ENCODE assay signal across 1 cellular context in the genomic region with DNA sequence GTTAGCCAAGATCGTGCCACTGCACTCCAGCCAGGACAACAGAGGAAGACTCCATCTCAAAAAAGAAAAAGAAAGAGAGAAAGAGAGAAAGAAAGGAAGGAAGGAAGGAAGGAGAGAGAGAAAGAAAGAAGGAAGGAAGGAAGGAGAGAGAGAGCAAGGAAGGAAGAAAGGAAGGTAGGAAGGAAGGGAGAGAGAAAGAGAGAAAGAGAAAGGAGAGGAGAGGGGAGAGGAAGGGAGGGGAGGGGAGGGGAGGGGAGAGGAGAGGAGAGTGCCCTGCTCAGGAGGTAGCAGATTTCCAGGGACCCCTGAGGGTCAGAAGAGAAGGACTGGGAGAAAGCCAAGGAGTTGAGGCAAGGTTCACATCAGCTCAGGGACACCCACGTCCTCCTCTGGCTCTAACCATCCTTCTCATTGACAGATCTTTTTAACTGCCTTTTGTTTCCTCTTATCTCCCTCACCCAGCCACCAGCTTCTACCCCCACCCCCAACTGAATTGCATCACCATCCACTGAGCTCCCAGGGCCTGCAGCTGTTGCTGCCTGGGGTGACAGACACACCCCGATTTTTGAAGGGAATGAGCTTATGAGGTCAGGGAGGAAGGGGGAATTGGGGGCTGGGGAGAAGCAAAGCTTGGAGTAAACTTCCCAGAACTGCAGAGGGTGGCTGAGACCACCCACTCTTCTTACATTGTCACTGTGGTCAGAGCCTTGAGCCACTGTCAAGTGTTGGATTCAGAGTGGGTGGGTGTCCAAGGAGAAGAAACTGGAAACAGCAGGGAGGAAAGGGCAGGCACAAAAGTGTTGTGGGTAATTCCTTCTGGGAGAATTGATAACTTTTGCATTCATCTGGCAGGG.
TF ChIP-seq lines count a peak whose summit lies in the region.

No MANE protein-coding gene starts in this region.

TF ChIP-seq in K562, 482 proteins besides CTCF, POLR2A, EP300 and RAD21 (continued from another document and continues in another):
- no peak; the same call in 1 of the 2 replicates for TF ChIP-seq HNRNPUL1 (IDR thresholded peaks at IDR 0.05; ENCODE audit: low read length)
- TF ChIP-seq TAF9B (IDR thresholded peaks at IDR 0.05; ENCODE audit: partially characterized antibody) = peak; percentile 100
- peak; percentile 53; the same call in 1 of the 2 replicates for TF ChIP-seq RFX1 (IDR thresholded peaks at IDR 0.05)
- TF ChIP-seq ZNF24 (IDR thresholded peaks at IDR 0.05) = peak; percentile 86
- no peak for TF ChIP-seq ZNF324 (CRISPR knock-in tag; IDR thresholded peaks at IDR 0.05)
- TF ChIP-seq ZNF263 (CRISPR knock-in tag; IDR thresholded peaks at IDR 0.05; ENCODE audit: borderline replicate concordance) = peak; percentile 64; the same call in 1 of the 2 replicates
- TF ChIP-seq ZNF174 (CRISPR knock-in tag; IDR thresholded peaks at IDR 0.05) = no peak
- no peak for TF ChIP-seq RFX7 (CRISPR knock-in tag; IDR thresholded peaks at IDR 0.05)
- TF ChIP-seq HNRNPK (IDR thresholded peaks at IDR 0.05; ENCODE audit: low read depth, low read length, poor library complexity, severe bottlenecking) = no peak
- peak; percentile 55 for TF ChIP-seq ASH1L (IDR thresholded peaks at IDR 0.05; ENCODE audit: borderline replicate concordance, low read depth, partially characterized antibody)
- TF ChIP-seq RBBP5 (IDR thresholded peaks at IDR 0.05; ENCODE audit: borderline replicate concordance, insufficient read depth, low read length, poor library complexity, severe bottlenecking) = peak; percentile 87
- no peak for TF ChIP-seq ZNF695 (CRISPR knock-in tag; IDR thresholded peaks at IDR 0.05)
- TF ChIP-seq CC2D1A (IDR thresholded peaks at IDR 0.05) = peak; percentile 97; the same call in 1 of the 2 replicates
- TF ChIP-seq BCOR (IDR thresholded peaks at IDR 0.05) = peak; percentile 91
- no peak; a peak in 1 of 4 replicates for TF ChIP-seq CSDE1 (IDR thresholded peaks at IDR 0.05)
- peak; percentile 31; the same call in 1 of the 2 replicates for TF ChIP-seq SPI1 (IDR thresholded peaks at IDR 0.05; ENCODE audit: borderline replicate concordance, low read depth, low read length)
- TF ChIP-seq, protein P1, sequence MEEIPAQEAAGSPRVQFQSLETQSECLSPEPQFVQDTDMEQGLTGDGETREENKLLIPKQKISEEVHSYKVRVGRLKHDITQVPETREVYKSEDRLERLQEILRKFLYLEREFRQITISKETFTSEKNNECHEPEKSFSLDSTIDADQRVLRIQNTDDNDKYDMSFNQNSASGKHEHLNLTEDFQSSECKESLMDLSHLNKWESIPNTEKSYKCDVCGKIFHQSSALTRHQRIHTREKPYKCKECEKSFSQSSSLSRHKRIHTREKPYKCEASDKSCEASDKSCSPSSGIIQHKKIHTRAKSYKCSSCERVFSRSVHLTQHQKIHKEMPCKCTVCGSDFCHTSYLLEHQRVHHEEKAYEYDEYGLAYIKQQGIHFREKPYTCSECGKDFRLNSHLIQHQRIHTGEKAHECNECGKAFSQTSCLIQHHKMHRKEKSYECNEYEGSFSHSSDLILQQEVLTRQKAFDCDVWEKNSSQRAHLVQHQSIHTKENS (CRISPR knock-in tag; IDR thresholded peaks at IDR 0.05) = no peak
- no peak for TF ChIP-seq ZNF696 (CRISPR knock-in tag; conservative IDR thresholded peaks at IDR 0.05)
- TF ChIP-seq TBP (optimal IDR thresholded peaks at IDR 0.05; ENCODE audit: low read depth, low read length) = peak; percentile 80
- TF ChIP-seq ZNF133 (CRISPR knock-in tag; IDR thresholded peaks at IDR 0.05) = no peak
- TF ChIP-seq FOXA1 (IDR thresholded peaks at IDR 0.05; ENCODE audit: borderline replicate concordance) = no peak
- TF ChIP-seq, protein P2, sequence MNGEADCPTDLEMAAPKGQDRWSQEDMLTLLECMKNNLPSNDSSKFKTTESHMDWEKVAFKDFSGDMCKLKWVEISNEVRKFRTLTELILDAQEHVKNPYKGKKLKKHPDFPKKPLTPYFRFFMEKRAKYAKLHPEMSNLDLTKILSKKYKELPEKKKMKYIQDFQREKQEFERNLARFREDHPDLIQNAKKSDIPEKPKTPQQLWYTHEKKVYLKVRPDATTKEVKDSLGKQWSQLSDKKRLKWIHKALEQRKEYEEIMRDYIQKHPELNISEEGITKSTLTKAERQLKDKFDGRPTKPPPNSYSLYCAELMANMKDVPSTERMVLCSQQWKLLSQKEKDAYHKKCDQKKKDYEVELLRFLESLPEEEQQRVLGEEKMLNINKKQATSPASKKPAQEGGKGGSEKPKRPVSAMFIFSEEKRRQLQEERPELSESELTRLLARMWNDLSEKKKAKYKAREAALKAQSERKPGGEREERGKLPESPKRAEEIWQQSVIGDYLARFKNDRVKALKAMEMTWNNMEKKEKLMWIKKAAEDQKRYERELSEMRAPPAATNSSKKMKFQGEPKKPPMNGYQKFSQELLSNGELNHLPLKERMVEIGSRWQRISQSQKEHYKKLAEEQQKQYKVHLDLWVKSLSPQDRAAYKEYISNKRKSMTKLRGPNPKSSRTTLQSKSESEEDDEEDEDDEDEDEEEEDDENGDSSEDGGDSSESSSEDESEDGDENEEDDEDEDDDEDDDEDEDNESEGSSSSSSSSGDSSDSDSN (IDR thresholded peaks at IDR 0.05; ENCODE audit: borderline replicate concordance in 1 of 2, low read depth in 2 of 2, low read length in 2 of 2) = 0 out of 4 replicates have a peak, but pooled peaks of 1 of the 2 experiments have one; percentile 28
- TF ChIP-seq, protein P3, sequence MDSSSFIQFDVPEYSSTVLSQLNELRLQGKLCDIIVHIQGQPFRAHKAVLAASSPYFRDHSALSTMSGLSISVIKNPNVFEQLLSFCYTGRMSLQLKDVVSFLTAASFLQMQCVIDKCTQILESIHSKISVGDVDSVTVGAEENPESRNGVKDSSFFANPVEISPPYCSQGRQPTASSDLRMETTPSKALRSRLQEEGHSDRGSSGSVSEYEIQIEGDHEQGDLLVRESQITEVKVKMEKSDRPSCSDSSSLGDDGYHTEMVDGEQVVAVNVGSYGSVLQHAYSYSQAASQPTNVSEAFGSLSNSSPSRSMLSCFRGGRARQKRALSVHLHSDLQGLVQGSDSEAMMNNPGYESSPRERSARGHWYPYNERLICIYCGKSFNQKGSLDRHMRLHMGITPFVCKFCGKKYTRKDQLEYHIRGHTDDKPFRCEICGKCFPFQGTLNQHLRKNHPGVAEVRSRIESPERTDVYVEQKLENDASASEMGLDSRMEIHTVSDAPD (CRISPR knock-in tag; IDR thresholded peaks at IDR 0.05) = no peak
- no peak for TF ChIP-seq ZC3H11A (IDR thresholded peaks at IDR 0.05; ENCODE audit: low read depth, low read length)
- peak in 1 of 2 experiments; percentile 33; a peak in 2 of 4 replicates for TF ChIP-seq NRF1 (conservative IDR thresholded peaks at IDR 0.05 in 1 of 2, IDR thresholded peaks at IDR 0.05 in 1 of 2)
- peak; percentile 28; the same call in 1 of the 2 replicates for TF ChIP-seq GTF2E2 (tag; IDR thresholded peaks at IDR 0.05)
- TF ChIP-seq, protein P4, sequence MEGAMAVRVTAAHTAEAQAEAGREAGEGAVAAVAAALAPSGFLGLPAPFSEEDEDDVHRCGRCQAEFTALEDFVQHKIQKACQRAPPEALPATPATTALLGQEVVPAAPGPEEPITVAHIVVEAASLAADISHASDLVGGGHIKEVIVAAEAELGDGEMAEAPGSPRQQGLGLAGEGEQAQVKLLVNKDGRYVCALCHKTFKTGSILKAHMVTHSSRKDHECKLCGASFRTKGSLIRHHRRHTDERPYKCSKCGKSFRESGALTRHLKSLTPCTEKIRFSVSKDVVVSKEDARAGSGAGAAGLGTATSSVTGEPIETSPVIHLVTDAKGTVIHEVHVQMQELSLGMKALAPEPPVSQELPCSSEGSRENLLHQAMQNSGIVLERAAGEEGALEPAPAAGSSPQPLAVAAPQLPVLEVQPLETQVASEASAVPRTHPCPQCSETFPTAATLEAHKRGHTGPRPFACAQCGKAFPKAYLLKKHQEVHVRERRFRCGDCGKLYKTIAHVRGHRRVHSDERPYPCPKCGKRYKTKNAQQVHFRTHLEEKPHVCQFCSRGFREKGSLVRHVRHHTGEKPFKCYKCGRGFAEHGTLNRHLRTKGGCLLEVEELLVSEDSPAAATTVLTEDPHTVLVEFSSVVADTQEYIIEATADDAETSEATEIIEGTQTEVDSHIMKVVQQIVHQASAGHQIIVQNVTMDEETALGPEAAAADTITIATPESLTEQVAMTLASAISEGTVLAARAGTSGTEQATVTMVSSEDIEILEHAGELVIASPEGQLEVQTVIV (CRISPR knock-in tag; IDR thresholded peaks at IDR 0.05; ENCODE audit: borderline replicate concordance) = no peak
- TF ChIP-seq GTF2A2 (tag; IDR thresholded peaks at IDR 0.05) = no peak
- 0 out of 2 replicates have a peak, but pooled peaks have one; percentile 30 for TF ChIP-seq ZSCAN29 (IDR thresholded peaks at IDR 0.05)
- TF ChIP-seq, protein P5, sequence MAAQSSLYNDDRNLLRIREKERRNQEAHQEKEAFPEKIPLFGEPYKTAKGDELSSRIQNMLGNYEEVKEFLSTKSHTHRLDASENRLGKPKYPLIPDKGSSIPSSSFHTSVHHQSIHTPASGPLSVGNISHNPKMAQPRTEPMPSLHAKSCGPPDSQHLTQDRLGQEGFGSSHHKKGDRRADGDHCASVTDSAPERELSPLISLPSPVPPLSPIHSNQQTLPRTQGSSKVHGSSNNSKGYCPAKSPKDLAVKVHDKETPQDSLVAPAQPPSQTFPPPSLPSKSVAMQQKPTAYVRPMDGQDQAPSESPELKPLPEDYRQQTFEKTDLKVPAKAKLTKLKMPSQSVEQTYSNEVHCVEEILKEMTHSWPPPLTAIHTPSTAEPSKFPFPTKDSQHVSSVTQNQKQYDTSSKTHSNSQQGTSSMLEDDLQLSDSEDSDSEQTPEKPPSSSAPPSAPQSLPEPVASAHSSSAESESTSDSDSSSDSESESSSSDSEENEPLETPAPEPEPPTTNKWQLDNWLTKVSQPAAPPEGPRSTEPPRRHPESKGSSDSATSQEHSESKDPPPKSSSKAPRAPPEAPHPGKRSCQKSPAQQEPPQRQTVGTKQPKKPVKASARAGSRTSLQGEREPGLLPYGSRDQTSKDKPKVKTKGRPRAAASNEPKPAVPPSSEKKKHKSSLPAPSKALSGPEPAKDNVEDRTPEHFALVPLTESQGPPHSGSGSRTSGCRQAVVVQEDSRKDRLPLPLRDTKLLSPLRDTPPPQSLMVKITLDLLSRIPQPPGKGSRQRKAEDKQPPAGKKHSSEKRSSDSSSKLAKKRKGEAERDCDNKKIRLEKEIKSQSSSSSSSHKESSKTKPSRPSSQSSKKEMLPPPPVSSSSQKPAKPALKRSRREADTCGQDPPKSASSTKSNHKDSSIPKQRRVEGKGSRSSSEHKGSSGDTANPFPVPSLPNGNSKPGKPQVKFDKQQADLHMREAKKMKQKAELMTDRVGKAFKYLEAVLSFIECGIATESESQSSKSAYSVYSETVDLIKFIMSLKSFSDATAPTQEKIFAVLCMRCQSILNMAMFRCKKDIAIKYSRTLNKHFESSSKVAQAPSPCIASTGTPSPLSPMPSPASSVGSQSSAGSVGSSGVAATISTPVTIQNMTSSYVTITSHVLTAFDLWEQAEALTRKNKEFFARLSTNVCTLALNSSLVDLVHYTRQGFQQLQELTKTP (IDR thresholded peaks at IDR 0.05; ENCODE audit: low read depth in 1 of 2, partially characterized antibody in 2 of 2) = peak; percentile 79 to 95
- TF ChIP-seq, protein P6, sequence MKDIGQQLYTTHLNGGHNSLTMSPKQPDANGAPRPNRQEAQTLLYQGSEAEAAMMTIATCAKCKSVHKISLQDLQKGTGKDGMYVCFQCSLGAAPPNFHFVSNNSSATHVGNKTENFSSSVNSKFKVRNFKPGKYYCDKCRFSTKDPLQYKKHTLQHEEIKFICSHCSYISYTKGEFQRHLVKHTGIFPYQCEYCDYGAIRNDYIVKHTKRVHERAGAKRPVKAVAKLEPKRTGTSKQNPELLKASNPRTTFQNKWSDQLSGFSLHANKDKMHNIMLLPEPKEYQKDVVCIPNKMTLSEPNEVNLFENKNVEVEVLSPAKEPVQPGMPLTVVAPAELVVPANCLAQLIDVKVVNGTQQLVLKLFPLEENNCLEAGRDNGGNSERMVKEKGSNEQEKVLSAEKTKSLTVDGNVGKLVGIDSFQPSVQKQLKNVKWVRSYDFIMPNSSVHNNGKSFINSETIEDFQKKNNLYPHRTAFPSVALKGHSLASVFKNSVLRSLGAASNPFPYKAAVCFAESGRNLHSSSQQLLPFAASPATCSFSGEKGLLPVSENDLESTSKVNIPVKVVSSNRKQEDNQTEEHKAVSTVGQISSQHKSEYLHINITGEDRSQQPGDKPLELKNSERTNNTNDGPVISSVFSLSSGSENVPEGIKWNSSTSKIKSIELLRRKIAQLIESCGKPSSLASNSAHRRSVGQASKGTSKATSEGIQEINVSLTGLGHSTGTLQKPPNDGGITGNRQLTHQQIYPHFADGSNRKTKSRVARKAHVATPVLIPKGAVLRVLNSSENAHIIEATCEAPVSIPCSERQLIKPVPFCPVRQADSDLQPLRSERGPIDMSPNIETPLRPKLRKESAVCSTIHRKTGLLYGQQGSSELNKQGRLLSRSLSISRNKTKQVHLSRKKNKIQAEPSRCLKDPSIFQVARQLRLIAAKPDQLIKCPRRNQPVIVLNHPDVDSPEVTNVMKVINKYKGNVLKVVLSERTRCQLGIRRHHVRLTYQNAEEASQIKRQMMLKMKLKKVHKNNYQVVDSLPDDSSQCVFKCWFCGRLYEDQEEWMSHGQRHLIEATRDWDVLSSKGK (CRISPR knock-in tag; IDR thresholded peaks at IDR 0.05) = no peak
- TF ChIP-seq TEAD1 (CRISPR knock-in tag; IDR thresholded peaks at IDR 0.05) = peak; percentile 76 to 81; a peak in 2 of 4 replicates
- TF ChIP-seq TEAD2 (tag; IDR thresholded peaks at IDR 0.05) = peak; percentile 45; the same call in 1 of the 2 replicates
- TF ChIP-seq THRAP3 (IDR thresholded peaks at IDR 0.05; ENCODE audit: borderline replicate concordance) = peak; percentile 95
- TF ChIP-seq, protein P7, sequence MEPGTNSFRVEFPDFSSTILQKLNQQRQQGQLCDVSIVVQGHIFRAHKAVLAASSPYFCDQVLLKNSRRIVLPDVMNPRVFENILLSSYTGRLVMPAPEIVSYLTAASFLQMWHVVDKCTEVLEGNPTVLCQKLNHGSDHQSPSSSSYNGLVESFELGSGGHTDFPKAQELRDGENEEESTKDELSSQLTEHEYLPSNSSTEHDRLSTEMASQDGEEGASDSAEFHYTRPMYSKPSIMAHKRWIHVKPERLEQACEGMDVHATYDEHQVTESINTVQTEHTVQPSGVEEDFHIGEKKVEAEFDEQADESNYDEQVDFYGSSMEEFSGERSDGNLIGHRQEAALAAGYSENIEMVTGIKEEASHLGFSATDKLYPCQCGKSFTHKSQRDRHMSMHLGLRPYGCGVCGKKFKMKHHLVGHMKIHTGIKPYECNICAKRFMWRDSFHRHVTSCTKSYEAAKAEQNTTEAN (CRISPR knock-in tag; IDR thresholded peaks at IDR 0.05) = no peak
- no peak; the same call in 1 of the 2 replicates for TF ChIP-seq PTTG1 (tag; IDR thresholded peaks at IDR 0.05; ENCODE audit: low read depth)
- TF ChIP-seq, protein P8, sequence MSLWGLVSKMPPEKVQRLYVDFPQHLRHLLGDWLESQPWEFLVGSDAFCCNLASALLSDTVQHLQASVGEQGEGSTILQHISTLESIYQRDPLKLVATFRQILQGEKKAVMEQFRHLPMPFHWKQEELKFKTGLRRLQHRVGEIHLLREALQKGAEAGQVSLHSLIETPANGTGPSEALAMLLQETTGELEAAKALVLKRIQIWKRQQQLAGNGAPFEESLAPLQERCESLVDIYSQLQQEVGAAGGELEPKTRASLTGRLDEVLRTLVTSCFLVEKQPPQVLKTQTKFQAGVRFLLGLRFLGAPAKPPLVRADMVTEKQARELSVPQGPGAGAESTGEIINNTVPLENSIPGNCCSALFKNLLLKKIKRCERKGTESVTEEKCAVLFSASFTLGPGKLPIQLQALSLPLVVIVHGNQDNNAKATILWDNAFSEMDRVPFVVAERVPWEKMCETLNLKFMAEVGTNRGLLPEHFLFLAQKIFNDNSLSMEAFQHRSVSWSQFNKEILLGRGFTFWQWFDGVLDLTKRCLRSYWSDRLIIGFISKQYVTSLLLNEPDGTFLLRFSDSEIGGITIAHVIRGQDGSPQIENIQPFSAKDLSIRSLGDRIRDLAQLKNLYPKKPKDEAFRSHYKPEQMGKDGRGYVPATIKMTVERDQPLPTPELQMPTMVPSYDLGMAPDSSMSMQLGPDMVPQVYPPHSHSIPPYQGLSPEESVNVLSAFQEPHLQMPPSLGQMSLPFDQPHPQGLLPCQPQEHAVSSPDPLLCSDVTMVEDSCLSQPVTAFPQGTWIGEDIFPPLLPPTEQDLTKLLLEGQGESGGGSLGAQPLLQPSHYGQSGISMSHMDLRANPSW (CRISPR knock-in tag; IDR thresholded peaks at IDR 0.05) = peak; percentile 89
